8 cellular contexts compared by ENCODE assay signal in genomic region chr6:46025573-46025972, GRCh38. TPM values are rescaled to one million over a fixed set of nuclear protein-coding genes. Genes with fewer than 3 reads are reported as not detected.
"Had no signal": no experiment of that assay in that cellular context is flagged by ENCODE, and none has a peak within 500 bp of the region (broad histone marks: within the 10 kb centered on the region; RNA-seq: fewer than 3 reads in every experiment).

No MANE protein-coding gene starts in this region.

- FAIRE-seq: H54, HTR-8/SVneo had no signal

- DNase-seq: GM23248, GOT3, H9, HCEC 1CT, KBM-7 had no signal

- H3K9ac ChIP-seq: GM23248 had no signal

- H3K4me3 Mint-ChIP-seq: H9, IgD-negative memory B cell had no signal

- H2AFZ ChIP-seq: GM23248 had no signal

- H3K27ac ChIP-seq: GM23248 had no signal

- H3K9me3 Mint-ChIP-seq: H9 had no signal

- H3K27ac Mint-ChIP-seq: H9, IgD-negative memory B cell had no signal

- H3K4me3 ChIP-seq: GM23248 had no signal

- H3K4me1 Mint-ChIP-seq: IgD-negative memory B cell had no signal

RNA-seq across cellular contexts. Expression of gene CLIC5, which starts 9.9 kb away (rescaled TPM):
- total RNA-seq: GM23248 had no signal
- polyA plus RNA-seq: GM23248 had no signal
